2 cellular contexts compared by ENCODE assay signal in the genomic region with DNA sequence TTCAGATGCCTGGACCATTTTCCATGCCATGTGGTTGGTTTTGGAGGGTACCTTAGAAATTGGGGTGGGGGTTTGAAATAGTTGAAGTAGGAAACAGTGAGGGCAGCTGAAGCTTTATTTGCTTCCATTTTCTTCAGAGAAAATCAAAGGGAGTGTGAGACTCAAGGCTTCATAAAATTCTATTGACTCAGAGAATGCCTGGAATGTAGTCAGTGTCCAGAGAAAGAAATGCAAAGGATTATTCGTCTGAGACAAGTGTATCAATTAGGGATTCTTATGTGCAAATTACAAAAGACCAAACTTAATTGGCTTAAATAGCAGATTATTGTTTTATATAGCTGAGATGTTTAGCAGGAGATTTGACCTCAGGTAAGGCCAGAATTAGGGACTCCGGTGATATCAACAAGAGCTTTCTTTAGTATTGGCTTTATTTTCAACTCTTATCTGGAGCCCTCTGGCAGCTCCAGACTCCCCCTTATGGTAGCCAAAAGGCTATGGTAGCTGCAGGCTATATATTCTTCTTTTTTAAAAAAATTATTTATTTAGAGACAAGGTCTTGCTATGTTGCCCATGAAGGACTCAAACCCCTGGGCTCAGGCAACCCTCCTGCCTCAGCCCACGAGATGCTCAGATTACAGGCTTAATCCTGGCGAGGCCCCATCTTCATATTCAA.
TF ChIP-seq lines count a peak whose summit lies in the region.

No MANE protein-coding gene starts in this region.

TF ChIP-seq in IMR-90, 13 proteins besides CTCF, POLR2A, EP300 and RAD21:
- TF ChIP-seq MAZ (IDR thresholded peaks at IDR 0.05; ENCODE audit: borderline replicate concordance, low read depth, low read length): no peak
- TF ChIP-seq, protein P1, sequence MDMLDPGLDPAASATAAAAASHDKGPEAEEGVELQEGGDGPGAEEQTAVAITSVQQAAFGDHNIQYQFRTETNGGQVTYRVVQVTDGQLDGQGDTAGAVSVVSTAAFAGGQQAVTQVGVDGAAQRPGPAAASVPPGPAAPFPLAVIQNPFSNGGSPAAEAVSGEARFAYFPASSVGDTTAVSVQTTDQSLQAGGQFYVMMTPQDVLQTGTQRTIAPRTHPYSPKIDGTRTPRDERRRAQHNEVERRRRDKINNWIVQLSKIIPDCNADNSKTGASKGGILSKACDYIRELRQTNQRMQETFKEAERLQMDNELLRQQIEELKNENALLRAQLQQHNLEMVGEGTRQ (IDR thresholded peaks at IDR 0.05; ENCODE audit: low read depth, low read length): no peak
- no peak for TF ChIP-seq FOS (IDR thresholded peaks at IDR 0.05; ENCODE audit: low read depth, low read length)
- TF ChIP-seq SMC3 (IDR thresholded peaks at IDR 0.05; ENCODE audit: low read depth, low read length): no peak
- TF ChIP-seq CEBPB (IDR thresholded peaks at IDR 0.05; ENCODE audit: low read depth, low read length): no peak
- no peak for TF ChIP-seq MAFK (IDR thresholded peaks at IDR 0.05; ENCODE audit: low read depth, low read length)
- no peak for TF ChIP-seq CHD1 (IDR thresholded peaks at IDR 0.05; ENCODE audit: low read depth, low read length)
- TF ChIP-seq, protein P2, sequence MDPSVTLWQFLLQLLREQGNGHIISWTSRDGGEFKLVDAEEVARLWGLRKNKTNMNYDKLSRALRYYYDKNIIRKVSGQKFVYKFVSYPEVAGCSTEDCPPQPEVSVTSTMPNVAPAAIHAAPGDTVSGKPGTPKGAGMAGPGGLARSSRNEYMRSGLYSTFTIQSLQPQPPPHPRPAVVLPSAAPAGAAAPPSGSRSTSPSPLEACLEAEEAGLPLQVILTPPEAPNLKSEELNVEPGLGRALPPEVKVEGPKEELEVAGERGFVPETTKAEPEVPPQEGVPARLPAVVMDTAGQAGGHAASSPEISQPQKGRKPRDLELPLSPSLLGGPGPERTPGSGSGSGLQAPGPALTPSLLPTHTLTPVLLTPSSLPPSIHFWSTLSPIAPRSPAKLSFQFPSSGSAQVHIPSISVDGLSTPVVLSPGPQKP (IDR thresholded peaks at IDR 0.05; ENCODE audit: borderline replicate concordance, low read depth, low read length): no peak
- no peak for TF ChIP-seq BHLHE40 (IDR thresholded peaks at IDR 0.05; ENCODE audit: low read depth, low read length)
- TF ChIP-seq RCOR1 (IDR thresholded peaks at IDR 0.05; ENCODE audit: insufficient replicate concordance, low read length): no peak
- no peak for TF ChIP-seq RFX5 (IDR thresholded peaks at IDR 0.05; ENCODE audit: low read depth, low read length)
- TF ChIP-seq MXI1 (IDR thresholded peaks at IDR 0.05; ENCODE audit: borderline replicate concordance, low read depth, low read length): no peak
- TF ChIP-seq NFE2L2 (IDR thresholded peaks at IDR 0.05; ENCODE audit: low read depth, low read length): no peak

TF ChIP-seq in GM12878, 131 proteins besides CTCF, POLR2A, EP300 and RAD21:
- TF ChIP-seq HCFC1 (IDR thresholded peaks at IDR 0.05; ENCODE audit: low read length) (no peak), TBL1XR1 (IDR thresholded peaks at IDR 0.05; ENCODE audit: low read depth, low read length) (no peak), MEF2B (IDR thresholded peaks at IDR 0.05; ENCODE audit: partially characterized antibody, poor library complexity, severe bottlenecking) (no peak), TARDBP (IDR thresholded peaks at IDR 0.05; ENCODE audit: borderline replicate concordance) (no peak), YBX1 (IDR thresholded peaks at IDR 0.05) (no peak), ZNF592 (IDR thresholded peaks at IDR 0.05) (no peak)
- TF ChIP-seq, protein P3, sequence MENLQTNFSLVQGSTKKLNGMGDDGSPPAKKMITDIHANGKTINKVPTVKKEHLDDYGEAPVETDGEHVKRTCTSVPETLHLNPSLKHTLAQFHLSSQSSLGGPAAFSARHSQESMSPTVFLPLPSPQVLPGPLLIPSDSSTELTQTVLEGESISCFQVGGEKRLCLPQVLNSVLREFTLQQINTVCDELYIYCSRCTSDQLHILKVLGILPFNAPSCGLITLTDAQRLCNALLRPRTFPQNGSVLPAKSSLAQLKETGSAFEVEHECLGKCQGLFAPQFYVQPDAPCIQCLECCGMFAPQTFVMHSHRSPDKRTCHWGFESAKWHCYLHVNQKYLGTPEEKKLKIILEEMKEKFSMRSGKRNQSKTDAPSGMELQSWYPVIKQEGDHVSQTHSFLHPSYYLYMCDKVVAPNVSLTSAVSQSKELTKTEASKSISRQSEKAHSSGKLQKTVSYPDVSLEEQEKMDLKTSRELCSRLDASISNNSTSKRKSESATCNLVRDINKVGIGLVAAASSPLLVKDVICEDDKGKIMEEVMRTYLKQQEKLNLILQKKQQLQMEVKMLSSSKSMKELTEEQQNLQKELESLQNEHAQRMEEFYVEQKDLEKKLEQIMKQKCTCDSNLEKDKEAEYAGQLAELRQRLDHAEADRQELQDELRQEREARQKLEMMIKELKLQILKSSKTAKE (IDR thresholded peaks at IDR 0.05; ENCODE audit: low read depth, poor library complexity, severe bottlenecking): no peak
